Comparison of ENCODE assay signal across 10 cellular contexts in genomic region chr9:127959841-127960409, GRCh38. TPM values are rescaled to one million over a fixed set of nuclear protein-coding genes. Genes with fewer than 3 reads are reported as not detected.
DNase-seq lines count a peak whose midpoint lies in the region; ATAC-seq and TF ChIP-seq lines count a peak whose summit lies in the region.
"Had no signal": no experiment of that assay in that cellular context is flagged by ENCODE, and none has a peak within 500 bp of the region (broad histone marks: within the 10 kb centered on the region; RNA-seq: fewer than 3 reads in every experiment).

No MANE protein-coding gene starts in this region.

- no peak overlapping the region for H2BK120ac ChIP-seq in mesenchymal stem cell (ENCODE audit: low read depth, low read length)

- no peak overlapping the region for H3K4me3 ChIP-seq in mesenchymal stem cell (ENCODE audit: insufficient read depth in 1 of 2, low read depth in 1 of 2, low read length in 2 of 2)
- H3K4me3 ChIP-seq in testis = no peak overlapping the region

- H2BK15ac ChIP-seq in mesenchymal stem cell (ENCODE audit: low read depth, poor library complexity, severe bottlenecking) = no peak overlapping the region

- peaks cover 24% of the 10 kb centered on the region for H3K36me3 Mint-ChIP-seq in activated T-cell treated with anti-CD3 and anti-CD28 coated beads, Interleukin-2, amount 50 U/mL, for 24 hours (ENCODE audit: low read depth)
- peaks cover 4% of the 10 kb centered on the region for H3K36me3 Mint-ChIP-seq in activated naive CD8-positive, alpha-beta T cell treated with anti-CD3 and anti-CD28 coated beads, Interleukin-2, amount 50 U/mL, for 24 hours (ENCODE audit: low read depth)

- H3K27me3 ChIP-seq in mesenchymal stem cell (ENCODE audit: control insufficient read depth in 1 of 2, insufficient read depth in 1 of 2, low read length in 2 of 2) (no peaks in the 10 kb centered on the region), testis (no peaks in the 10 kb centered on the region)

- H4K91ac ChIP-seq in mesenchymal stem cell (ENCODE audit: low read length) = peak overlapping the region; percentile 73

- intact Hi-C loops in testis (cut with DNase I; ENCODE audit: low total_unique reads) = no loop called here

- H3K27ac ChIP-seq in mesenchymal stem cell (ENCODE audit: low read length, poor library complexity, severe bottlenecking) = no peak overlapping the region
- peak overlapping the region; percentile 8 to 48 for H3K27ac ChIP-seq in testis

- ATAC-seq in activated naive CD8-positive, alpha-beta T cell treated with anti-CD3 and anti-CD28 coated beads, Interleukin-2, amount 50 U/mL, for 24 hours = no peak
- no peak for ATAC-seq in GM18861 (IDR thresholded peaks at IDR 0.05; ENCODE audit: unreplicated experiment)

- peak overlapping the region in 1 of 2 experiments; percentile 21 for H2BK12ac ChIP-seq in mesenchymal stem cell (ENCODE audit: low read length in 2 of 2)

- H3K18ac ChIP-seq in mesenchymal stem cell (ENCODE audit: low read depth in 1 of 2, low read length in 2 of 2) = peak overlapping the region; percentile 74 to 81

- no peaks in the 10 kb centered on the region for H3K9me3 Mint-ChIP-seq in activated T-cell treated with anti-CD3 and anti-CD28 coated beads, Interleukin-2, amount 50 U/mL, for 24 hours
- no peaks in the 10 kb centered on the region for H3K9me3 Mint-ChIP-seq in activated naive CD8-positive, alpha-beta T cell treated with anti-CD3 and anti-CD28 coated beads, Interleukin-2, amount 50 U/mL, for 24 hours

- H3K4me3 Mint-ChIP-seq in activated T-cell treated with anti-CD3 and anti-CD28 coated beads, Interleukin-2, amount 50 U/mL, for 24 hours = peak overlapping the region; percentile 24
- H3K4me3 Mint-ChIP-seq in activated naive CD8-positive, alpha-beta T cell treated with anti-CD3 and anti-CD28 coated beads, Interleukin-2, amount 50 U/mL, for 24 hours = no peak overlapping the region

- H3K9ac ChIP-seq in mesenchymal stem cell (ENCODE audit: low read length) = peak overlapping the region; percentile 22

- TF ChIP-seq POLR2A in testis (IDR thresholded peaks at IDR 0.05) = no peak

- no peaks in the 10 kb centered on the region for H3K27me3 Mint-ChIP-seq in activated T-cell treated with anti-CD3 and anti-CD28 coated beads, Interleukin-2, amount 50 U/mL, for 24 hours
- no peaks in the 10 kb centered on the region for H3K27me3 Mint-ChIP-seq in activated naive CD8-positive, alpha-beta T cell treated with anti-CD3 and anti-CD28 coated beads, Interleukin-2, amount 50 U/mL, for 24 hours

- peaks cover 95% of the 10 kb centered on the region for H3K4me1 Mint-ChIP-seq in activated T-cell treated with anti-CD3 and anti-CD28 coated beads, Interleukin-2, amount 50 U/mL, for 24 hours (ENCODE audit: low read depth)
- H3K4me1 Mint-ChIP-seq in activated naive CD8-positive, alpha-beta T cell treated with anti-CD3 and anti-CD28 coated beads, Interleukin-2, amount 50 U/mL, for 24 hours = peaks cover 95% of the 10 kb centered on the region

- H3K4me2 ChIP-seq in mesenchymal stem cell (ENCODE audit: low read length, poor library complexity, severe bottlenecking) = no peak overlapping the region

- H3K79me1 ChIP-seq in mesenchymal stem cell (replicated peaks; ENCODE audit: low read length, poor library complexity, severe bottlenecking) = peaks cover 47% of the 10 kb centered on the region

- WGBS in mesenchymal stem cell = 96% methylated on average over 2 of the region's 2 CpGs
- WGBS in testis, 2 donors = 88 to 91% methylated on average over 2 of the region's 2 CpGs

- no peaks in the 10 kb centered on the region for H3K9me3 ChIP-seq in mesenchymal stem cell (ENCODE audit: control insufficient read depth, low read length)
- H3K9me3 ChIP-seq in testis = no peaks in the 10 kb centered on the region

- H3K4ac ChIP-seq in mesenchymal stem cell (ENCODE audit: low read depth in 1 of 2, low read length in 2 of 2) = peak overlapping the region in 1 of 2 experiments; percentile 29

- H3K36me3 ChIP-seq in mesenchymal stem cell (ENCODE audit: control insufficient read depth in 1 of 2, insufficient read depth in 2 of 2, low read depth in 1 of 2, low read length in 2 of 2) = peaks cover 0 to 17% of the 10 kb centered on the region in 2 experiments
- no peaks in the 10 kb centered on the region for H3K36me3 ChIP-seq in testis (ENCODE audit: low read depth, missing control alignments)

- peak overlapping the region; percentile 97 for H3K27ac Mint-ChIP-seq in activated T-cell treated with anti-CD3 and anti-CD28 coated beads, Interleukin-2, amount 50 U/mL, for 24 hours
- H3K27ac Mint-ChIP-seq in activated naive CD8-positive, alpha-beta T cell treated with anti-CD3 and anti-CD28 coated beads, Interleukin-2, amount 50 U/mL, for 24 hours = peak overlapping the region; percentile 80

- no peak overlapping the region for H2BK5ac ChIP-seq in mesenchymal stem cell (ENCODE audit: low read depth, low read length, poor library complexity, severe bottlenecking)

- peak overlapping the region in 1 of 2 experiments; percentile 31 for H3K23ac ChIP-seq in mesenchymal stem cell (ENCODE audit: low read length in 2 of 2)

- H2AK5ac ChIP-seq in mesenchymal stem cell (ENCODE audit: low read length, severe bottlenecking) = no peak overlapping the region

- no peak for DNase-seq in activated T-cell treated with anti-CD3 and anti-CD28 coated beads, Interleukin-2, amount 50 U/mL, for 24 hours
- DNase-seq in activated T-cell treated with anti-CD3 and anti-CD28 coated beads for 4 hours (no peak), mesenchymal stem cell (no peak), testis (no peak), NCI-H82 treated with DMSO at 0.1 percent for 48 hours (lab: John Stamatoyannopoulos, UW; ENCODE audit: unreplicated experiment) (no peak), AG08396 (ENCODE audit: low spot score) (no peak)
- no peak for DNase-seq in activated naive CD8-positive, alpha-beta T cell treated with anti-CD3 and anti-CD28 coated beads, Interleukin-2, amount 50 U/mL, for 24 hours
- DNase-seq: activated CD4-positive, alpha-beta T cell treated with anti-CD3 and anti-CD28 coated beads for 1 hour; hippocampal formation had no signal

- H3K4me1 ChIP-seq in mesenchymal stem cell (ENCODE audit: control insufficient read depth, insufficient read depth, low read depth, low read length) (peaks cover 33% of the 10 kb centered on the region), testis (peaks cover 55% of the 10 kb centered on the region)

- no peak overlapping the region for H4K8ac ChIP-seq in mesenchymal stem cell (ENCODE audit: low read length)

- H3K14ac ChIP-seq in mesenchymal stem cell (ENCODE audit: low read length in 2 of 2) = peak overlapping the region in 1 of 2 experiments; percentile 79

- no peak overlapping the region for H2AFZ ChIP-seq in mesenchymal stem cell (ENCODE audit: low read depth, low read length)

- TF ChIP-seq CTCF in testis (IDR thresholded peaks at IDR 0.05) = no peak

RNA-seq across cellular contexts. Expression of gene EEIG1, which starts 20.9 kb away (rescaled TPM):
- 44.3 TPM for polyA plus RNA-seq in mesenchymal stem cell (2013, experiment 1 of 2)
- 42.9 TPM for polyA plus RNA-seq in mesenchymal stem cell (2013, experiment 2 of 2)
- total RNA-seq in testis = 100 to 1,000 TPM; 119 to 129 TPM
- 75.7 TPM for polyA plus RNA-seq in testis (ENCODE audit: insufficient read depth, low read depth, low replicate concordance)

RNA-seq across cellular contexts. Expression of gene DPM2, which starts 22.3 kb away (rescaled TPM):
- polyA plus RNA-seq in mesenchymal stem cell (2013, experiment 1 of 2) = 29.7 TPM
- 30.1 TPM for polyA plus RNA-seq in mesenchymal stem cell (2013, experiment 2 of 2)
- 10 to 100 TPM; 33.5 to 36.4 TPM for total RNA-seq in testis
- polyA plus RNA-seq in testis (ENCODE audit: insufficient read depth, low read depth, low replicate concordance) = 46.6 TPM

RNA-seq across cellular contexts. Expression of gene PIP5KL1, which starts 29.3 kb away (rescaled TPM):
- 2.0 TPM for polyA plus RNA-seq in mesenchymal stem cell (2013, experiment 1 of 2)
- 1.8 TPM for polyA plus RNA-seq in mesenchymal stem cell (2013, experiment 2 of 2)
- total RNA-seq in testis = 10 to 100 TPM in 1 of 2 donors, 1 to 10 TPM in 1; 8.4 to 10.2 TPM
- polyA plus RNA-seq in testis (ENCODE audit: insufficient read depth, low read depth, low replicate concordance) = 3.9 TPM

RNA-seq across cellular contexts. Expression of gene ST6GALNAC4, which starts 43.1 kb away (rescaled TPM):
- 32.1 TPM for polyA plus RNA-seq in mesenchymal stem cell (2013, experiment 1 of 2)
- polyA plus RNA-seq in mesenchymal stem cell (2013, experiment 2 of 2) = 29.4 TPM
- total RNA-seq in testis = 10 to 100 TPM; 18.8 to 24.7 TPM
- polyA plus RNA-seq in testis (ENCODE audit: insufficient read depth, low read depth, low replicate concordance) = 10.3 TPM
